Comparison of ENCODE assay signal across 1 cellular context in the genomic region with DNA sequence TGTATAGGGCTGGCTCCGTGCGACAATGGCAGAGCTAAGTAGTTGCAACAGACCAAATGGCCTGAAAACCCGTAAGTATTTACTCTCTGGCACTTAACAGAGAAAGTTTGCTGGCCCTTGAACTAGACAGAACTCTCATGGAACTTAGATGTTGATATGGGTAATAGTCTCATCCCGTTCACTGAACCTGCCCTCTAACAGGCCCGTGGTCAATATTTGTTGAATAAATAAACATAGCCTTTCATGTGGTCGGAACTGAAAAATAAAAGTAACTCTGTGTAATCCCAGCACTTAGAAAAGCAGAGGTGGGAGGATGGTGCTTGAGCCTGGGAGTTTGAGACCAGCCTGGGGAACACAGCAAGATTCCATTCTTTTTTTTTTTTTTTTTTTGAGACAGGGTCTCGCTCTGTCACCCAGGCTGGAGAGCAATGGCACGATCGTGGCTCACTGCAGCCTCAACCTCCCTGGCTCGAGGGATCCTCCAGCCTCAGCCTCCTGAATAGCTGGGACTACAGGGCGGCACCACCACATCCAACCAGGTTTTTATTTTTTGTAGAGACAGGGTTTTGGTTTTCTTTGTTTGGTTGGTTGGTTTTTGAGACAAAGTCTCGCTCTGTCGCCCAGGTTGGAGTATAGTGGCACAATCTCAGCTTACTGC.
A peak's percentile ranks its signal among the peaks of the same experiment; 100 is the strongest.
TF ChIP-seq lines count a peak whose summit lies in the region.

No MANE protein-coding gene starts in this region.

TF ChIP-seq in HepG2, 621 proteins besides CTCF, POLR2A, EP300 and RAD21 (continued from another document and continues in another):
- TF ChIP-seq ISX (CRISPR knock-in tag; conservative IDR thresholded peaks at IDR 0.05) (no peak), SPEN (CRISPR knock-in tag; IDR thresholded peaks at IDR 0.05; ENCODE audit: low read depth) (no peak; the same call in 1 of the 2 replicates), ZNF263 (CRISPR knock-in tag; IDR thresholded peaks at IDR 0.05) (peak; percentile 83), SOX13 (IDR thresholded peaks at IDR 0.05) (peak; percentile 81), SOX13 (CRISPR knock-in tag; conservative IDR thresholded peaks at IDR 0.05 in 1 of 2, IDR thresholded peaks at IDR 0.05 in 1 of 2) (peak in 1 of 2 experiments; percentile 95; a peak in 2 of 4 replicates), KDM1A (CRISPR knock-in tag; IDR thresholded peaks at IDR 0.05) (peak; percentile 35; the same call in 1 of the 2 replicates), NR2F6 (IDR thresholded peaks at IDR 0.05) (peak; percentile 94), NR2F6 (CRISPR knock-in tag; IDR thresholded peaks at IDR 0.05) (peak; percentile 93), ZNF556 (CRISPR knock-in tag; IDR thresholded peaks at IDR 0.05; ENCODE audit: borderline replicate concordance) (0 out of 2 replicates have a peak, but pooled peaks have one; percentile 35), REXO4 (CRISPR knock-in tag; IDR thresholded peaks at IDR 0.05; ENCODE audit: borderline replicate concordance) (no peak), RELA (CRISPR knock-in tag; IDR thresholded peaks at IDR 0.05) (no peak), KLF16 (CRISPR knock-in tag; IDR thresholded peaks at IDR 0.05) (peak in 1 of 2 experiments; percentile 95; a peak in 2 of 4 replicates), JUNB (CRISPR knock-in tag; IDR thresholded peaks at IDR 0.05; ENCODE audit: borderline replicate concordance) (no peak), CREB1 (IDR thresholded peaks at IDR 0.05) (no peak), CREB1 (CRISPR knock-in tag; IDR thresholded peaks at IDR 0.05) (peak; percentile 81), ZNF660 (CRISPR knock-in tag; IDR thresholded peaks at IDR 0.05; ENCODE audit: borderline replicate concordance, low read depth) (no peak), ZFY (CRISPR knock-in tag; IDR thresholded peaks at IDR 0.05) (no peak), ZNF331 (CRISPR knock-in tag; IDR thresholded peaks at IDR 0.05) (peak; percentile 73; the same call in 1 of the 2 replicates), ESRRA (CRISPR knock-in tag; IDR thresholded peaks at IDR 0.05; ENCODE audit: low read depth) (no peak), FOXK2 (IDR thresholded peaks at IDR 0.05) (peak; percentile 81), ZNF558 (CRISPR knock-in tag; IDR thresholded peaks at IDR 0.05; ENCODE audit: borderline replicate concordance) (no peak), ZNF773 (CRISPR knock-in tag; IDR thresholded peaks at IDR 0.05; ENCODE audit: borderline replicate concordance) (no peak), ZNF432 (CRISPR knock-in tag; IDR thresholded peaks at IDR 0.05; ENCODE audit: borderline replicate concordance) (no peak), ZNF777 (CRISPR knock-in tag; IDR thresholded peaks at IDR 0.05) (no peak), GZF1 (CRISPR knock-in tag; IDR thresholded peaks at IDR 0.05) (peak; percentile 28; the same call in 1 of the 2 replicates), ZNF292 (CRISPR knock-in tag; IDR thresholded peaks at IDR 0.05; ENCODE audit: borderline replicate concordance, low read depth) (0 out of 2 replicates have a peak, but pooled peaks have one; percentile 44), ONECUT2 (CRISPR knock-in tag; IDR thresholded peaks at IDR 0.05) (peak; percentile 53; the same call in 1 of the 2 replicates), ZSCAN22 (CRISPR knock-in tag; IDR thresholded peaks at IDR 0.05) (no peak), ZNF543 (CRISPR knock-in tag; IDR thresholded peaks at IDR 0.05) (no peak), ZSCAN31 (CRISPR knock-in tag; IDR thresholded peaks at IDR 0.05; ENCODE audit: low read depth) (peak; percentile 86; the same call in 1 of the 2 replicates), RXRA (CRISPR knock-in tag; IDR thresholded peaks at IDR 0.05) (peak; percentile 67; the same call in 1 of the 2 replicates), FOSL2 (CRISPR knock-in tag; IDR thresholded peaks at IDR 0.05) (peak; percentile 70), DPF2 (CRISPR knock-in tag; IDR thresholded peaks at IDR 0.05; ENCODE audit: borderline replicate concordance, low read depth) (peak; percentile 95), ZBTB42 (CRISPR knock-in tag; IDR thresholded peaks at IDR 0.05) (no peak), ZBTB7A (CRISPR knock-in tag; IDR thresholded peaks at IDR 0.05) (no peak), MBD4 (IDR thresholded peaks at IDR 0.05; ENCODE audit: borderline replicate concordance, low read length) (peak; percentile 92; the same call in 1 of the 2 replicates), POGZ (CRISPR knock-in tag; IDR thresholded peaks at IDR 0.05) (peak; percentile 35; the same call in 1 of the 2 replicates), SETDB1 (CRISPR knock-in tag; IDR thresholded peaks at IDR 0.05; ENCODE audit: borderline replicate concordance) (no peak), ZNF563 (CRISPR knock-in tag; IDR thresholded peaks at IDR 0.05) (no peak)
- TF ChIP-seq, protein P1, sequence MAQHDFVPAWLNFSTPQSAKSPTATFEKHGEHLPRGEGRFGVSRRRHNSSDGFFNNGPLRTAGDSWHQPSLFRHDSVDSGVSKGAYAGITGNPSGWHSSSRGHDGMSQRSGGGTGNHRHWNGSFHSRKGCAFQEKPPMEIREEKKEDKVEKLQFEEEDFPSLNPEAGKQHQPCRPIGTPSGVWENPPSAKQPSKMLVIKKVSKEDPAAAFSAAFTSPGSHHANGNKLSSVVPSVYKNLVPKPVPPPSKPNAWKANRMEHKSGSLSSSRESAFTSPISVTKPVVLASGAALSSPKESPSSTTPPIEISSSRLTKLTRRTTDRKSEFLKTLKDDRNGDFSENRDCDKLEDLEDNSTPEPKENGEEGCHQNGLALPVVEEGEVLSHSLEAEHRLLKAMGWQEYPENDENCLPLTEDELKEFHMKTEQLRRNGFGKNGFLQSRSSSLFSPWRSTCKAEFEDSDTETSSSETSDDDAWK (CRISPR knock-in tag; IDR thresholded peaks at IDR 0.05) = no peak
- TF ChIP-seq, protein P2, sequence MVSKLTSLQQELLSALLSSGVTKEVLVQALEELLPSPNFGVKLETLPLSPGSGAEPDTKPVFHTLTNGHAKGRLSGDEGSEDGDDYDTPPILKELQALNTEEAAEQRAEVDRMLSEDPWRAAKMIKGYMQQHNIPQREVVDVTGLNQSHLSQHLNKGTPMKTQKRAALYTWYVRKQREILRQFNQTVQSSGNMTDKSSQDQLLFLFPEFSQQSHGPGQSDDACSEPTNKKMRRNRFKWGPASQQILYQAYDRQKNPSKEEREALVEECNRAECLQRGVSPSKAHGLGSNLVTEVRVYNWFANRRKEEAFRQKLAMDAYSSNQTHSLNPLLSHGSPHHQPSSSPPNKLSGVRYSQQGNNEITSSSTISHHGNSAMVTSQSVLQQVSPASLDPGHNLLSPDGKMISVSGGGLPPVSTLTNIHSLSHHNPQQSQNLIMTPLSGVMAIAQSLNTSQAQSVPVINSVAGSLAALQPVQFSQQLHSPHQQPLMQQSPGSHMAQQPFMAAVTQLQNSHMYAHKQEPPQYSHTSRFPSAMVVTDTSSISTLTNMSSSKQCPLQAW (CRISPR knock-in tag; IDR thresholded peaks at IDR 0.05) = peak; percentile 57; the same call in 1 of the 2 replicates
- TF ChIP-seq, protein P3, sequence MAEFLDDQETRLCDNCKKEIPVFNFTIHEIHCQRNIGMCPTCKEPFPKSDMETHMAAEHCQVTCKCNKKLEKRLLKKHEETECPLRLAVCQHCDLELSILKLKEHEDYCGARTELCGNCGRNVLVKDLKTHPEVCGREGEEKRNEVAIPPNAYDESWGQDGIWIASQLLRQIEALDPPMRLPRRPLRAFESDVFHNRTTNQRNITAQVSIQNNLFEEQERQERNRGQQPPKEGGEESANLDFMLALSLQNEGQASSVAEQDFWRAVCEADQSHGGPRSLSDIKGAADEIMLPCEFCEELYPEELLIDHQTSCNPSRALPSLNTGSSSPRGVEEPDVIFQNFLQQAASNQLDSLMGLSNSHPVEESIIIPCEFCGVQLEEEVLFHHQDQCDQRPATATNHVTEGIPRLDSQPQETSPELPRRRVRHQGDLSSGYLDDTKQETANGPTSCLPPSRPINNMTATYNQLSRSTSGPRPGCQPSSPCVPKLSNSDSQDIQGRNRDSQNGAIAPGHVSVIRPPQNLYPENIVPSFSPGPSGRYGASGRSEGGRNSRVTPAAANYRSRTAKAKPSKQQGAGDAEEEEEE (CRISPR knock-in tag; IDR thresholded peaks at IDR 0.05; ENCODE audit: borderline replicate concordance) = no peak
- TF ChIP-seq, protein P4, sequence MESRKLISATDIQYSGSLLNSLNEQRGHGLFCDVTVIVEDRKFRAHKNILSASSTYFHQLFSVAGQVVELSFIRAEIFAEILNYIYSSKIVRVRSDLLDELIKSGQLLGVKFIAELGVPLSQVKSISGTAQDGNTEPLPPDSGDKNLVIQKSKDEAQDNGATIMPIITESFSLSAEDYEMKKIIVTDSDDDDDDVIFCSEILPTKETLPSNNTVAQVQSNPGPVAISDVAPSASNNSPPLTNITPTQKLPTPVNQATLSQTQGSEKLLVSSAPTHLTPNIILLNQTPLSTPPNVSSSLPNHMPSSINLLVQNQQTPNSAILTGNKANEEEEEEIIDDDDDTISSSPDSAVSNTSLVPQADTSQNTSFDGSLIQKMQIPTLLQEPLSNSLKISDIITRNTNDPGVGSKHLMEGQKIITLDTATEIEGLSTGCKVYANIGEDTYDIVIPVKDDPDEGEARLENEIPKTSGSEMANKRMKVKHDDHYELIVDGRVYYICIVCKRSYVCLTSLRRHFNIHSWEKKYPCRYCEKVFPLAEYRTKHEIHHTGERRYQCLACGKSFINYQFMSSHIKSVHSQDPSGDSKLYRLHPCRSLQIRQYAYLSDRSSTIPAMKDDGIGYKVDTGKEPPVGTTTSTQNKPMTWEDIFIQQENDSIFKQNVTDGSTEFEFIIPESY (CRISPR knock-in tag; IDR thresholded peaks at IDR 0.05) = peak; percentile 63; the same call in 1 of the 2 replicates
- TF ChIP-seq, protein P5, sequence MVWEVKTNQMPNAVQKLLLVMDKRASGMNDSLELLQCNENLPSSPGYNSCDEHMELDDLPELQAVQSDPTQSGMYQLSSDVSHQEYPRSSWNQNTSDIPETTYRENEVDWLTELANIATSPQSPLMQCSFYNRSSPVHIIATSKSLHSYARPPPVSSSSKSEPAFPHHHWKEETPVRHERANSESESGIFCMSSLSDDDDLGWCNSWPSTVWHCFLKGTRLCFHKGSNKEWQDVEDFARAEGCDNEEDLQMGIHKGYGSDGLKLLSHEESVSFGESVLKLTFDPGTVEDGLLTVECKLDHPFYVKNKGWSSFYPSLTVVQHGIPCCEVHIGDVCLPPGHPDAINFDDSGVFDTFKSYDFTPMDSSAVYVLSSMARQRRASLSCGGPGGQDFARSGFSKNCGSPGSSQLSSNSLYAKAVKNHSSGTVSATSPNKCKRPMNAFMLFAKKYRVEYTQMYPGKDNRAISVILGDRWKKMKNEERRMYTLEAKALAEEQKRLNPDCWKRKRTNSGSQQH (CRISPR knock-in tag; IDR thresholded peaks at IDR 0.05; ENCODE audit: low read depth) = no peak; the same call in 1 of the 2 replicates
- TF ChIP-seq, protein P6, sequence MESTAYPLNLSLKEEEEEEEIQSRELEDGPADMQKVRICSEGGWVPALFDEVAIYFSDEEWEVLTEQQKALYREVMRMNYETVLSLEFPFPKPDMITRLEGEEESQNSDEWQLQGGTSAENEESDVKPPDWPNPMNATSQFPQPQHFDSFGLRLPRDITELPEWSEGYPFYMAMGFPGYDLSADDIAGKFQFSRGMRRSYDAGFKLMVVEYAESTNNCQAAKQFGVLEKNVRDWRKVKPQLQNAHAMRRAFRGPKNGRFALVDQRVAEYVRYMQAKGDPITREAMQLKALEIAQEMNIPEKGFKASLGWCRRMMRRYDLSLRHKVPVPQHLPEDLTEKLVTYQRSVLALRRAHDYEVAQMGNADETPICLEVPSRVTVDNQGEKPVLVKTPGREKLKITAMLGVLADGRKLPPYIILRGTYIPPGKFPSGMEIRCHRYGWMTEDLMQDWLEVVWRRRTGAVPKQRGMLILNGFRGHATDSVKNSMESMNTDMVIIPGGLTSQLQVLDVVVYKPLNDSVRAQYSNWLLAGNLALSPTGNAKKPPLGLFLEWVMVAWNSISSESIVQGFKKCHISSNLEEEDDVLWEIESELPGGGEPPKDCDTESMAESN (CRISPR knock-in tag; conservative IDR thresholded peaks at IDR 0.05) = peak; percentile 61; the same call in 1 of the 2 replicates
- TF ChIP-seq, protein P7, sequence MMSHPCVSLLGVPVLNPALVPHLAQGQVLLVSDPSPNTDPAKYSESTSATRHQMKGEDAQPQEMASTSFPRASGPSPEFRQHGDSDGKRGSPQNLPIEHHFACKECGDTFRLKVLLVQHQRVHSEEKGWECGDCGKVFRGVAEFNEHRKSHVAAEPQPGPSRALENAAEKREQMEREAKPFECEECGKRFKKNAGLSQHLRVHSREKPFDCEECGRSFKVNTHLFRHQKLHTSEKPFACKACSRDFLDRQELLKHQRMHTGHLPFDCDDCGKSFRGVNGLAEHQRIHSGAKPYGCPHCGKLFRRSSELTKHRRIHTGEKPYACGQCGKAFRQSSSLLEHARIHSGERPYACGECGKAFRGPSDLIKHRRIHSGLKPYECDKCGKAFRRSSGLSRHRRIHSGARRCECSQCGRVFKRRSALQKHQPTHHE (CRISPR knock-in tag; IDR thresholded peaks at IDR 0.05; ENCODE audit: borderline replicate concordance) = no peak
- TF ChIP-seq, protein P8, sequence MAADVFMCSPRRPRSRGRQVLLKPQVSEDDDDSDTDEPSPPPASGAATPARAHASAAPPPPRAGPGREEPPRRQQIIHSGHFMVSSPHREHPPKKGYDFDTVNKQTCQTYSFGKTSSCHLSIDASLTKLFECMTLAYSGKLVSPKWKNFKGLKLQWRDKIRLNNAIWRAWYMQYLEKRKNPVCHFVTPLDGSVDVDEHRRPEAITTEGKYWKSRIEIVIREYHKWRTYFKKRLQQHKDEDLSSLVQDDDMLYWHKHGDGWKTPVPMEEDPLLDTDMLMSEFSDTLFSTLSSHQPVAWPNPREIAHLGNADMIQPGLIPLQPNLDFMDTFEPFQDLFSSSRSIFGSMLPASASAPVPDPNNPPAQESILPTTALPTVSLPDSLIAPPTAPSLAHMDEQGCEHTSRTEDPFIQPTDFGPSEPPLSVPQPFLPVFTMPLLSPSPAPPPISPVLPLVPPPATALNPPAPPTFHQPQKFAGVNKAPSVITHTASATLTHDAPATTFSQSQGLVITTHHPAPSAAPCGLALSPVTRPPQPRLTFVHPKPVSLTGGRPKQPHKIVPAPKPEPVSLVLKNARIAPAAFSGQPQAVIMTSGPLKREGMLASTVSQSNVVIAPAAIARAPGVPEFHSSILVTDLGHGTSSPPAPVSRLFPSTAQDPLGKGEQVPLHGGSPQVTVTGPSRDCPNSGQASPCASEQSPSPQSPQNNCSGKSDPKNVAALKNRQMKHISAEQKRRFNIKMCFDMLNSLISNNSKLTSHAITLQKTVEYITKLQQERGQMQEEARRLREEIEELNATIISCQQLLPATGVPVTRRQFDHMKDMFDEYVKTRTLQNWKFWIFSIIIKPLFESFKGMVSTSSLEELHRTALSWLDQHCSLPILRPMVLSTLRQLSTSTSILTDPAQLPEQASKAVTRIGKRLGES (CRISPR knock-in tag; IDR thresholded peaks at IDR 0.05; ENCODE audit: borderline replicate concordance) = no peak
- TF ChIP-seq, protein P9, sequence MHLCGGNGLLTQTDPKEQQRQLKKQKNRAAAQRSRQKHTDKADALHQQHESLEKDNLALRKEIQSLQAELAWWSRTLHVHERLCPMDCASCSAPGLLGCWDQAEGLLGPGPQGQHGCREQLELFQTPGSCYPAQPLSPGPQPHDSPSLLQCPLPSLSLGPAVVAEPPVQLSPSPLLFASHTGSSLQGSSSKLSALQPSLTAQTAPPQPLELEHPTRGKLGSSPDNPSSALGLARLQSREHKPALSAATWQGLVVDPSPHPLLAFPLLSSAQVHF (CRISPR knock-in tag; IDR thresholded peaks at IDR 0.05) = no peak
- TF ChIP-seq, protein P10, sequence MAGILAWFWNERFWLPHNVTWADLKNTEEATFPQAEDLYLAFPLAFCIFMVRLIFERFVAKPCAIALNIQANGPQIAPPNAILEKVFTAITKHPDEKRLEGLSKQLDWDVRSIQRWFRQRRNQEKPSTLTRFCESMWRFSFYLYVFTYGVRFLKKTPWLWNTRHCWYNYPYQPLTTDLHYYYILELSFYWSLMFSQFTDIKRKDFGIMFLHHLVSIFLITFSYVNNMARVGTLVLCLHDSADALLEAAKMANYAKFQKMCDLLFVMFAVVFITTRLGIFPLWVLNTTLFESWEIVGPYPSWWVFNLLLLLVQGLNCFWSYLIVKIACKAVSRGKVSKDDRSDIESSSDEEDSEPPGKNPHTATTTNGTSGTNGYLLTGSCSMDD (CRISPR knock-in tag; IDR thresholded peaks at IDR 0.05) = no peak
